Comparison of ENCODE assay signal across 8 cellular contexts in genomic region chr10:3783313-3783689, GRCh38. TPM values are rescaled to one million over a fixed set of nuclear protein-coding genes. Genes with fewer than 3 reads are reported as not detected.
A peak's percentile ranks its signal among the peaks of the same experiment; 100 is the strongest.
DNase-seq lines count a peak whose midpoint lies in the region; ATAC-seq and TF ChIP-seq lines count a peak whose summit lies in the region.

No MANE protein-coding gene starts in this region.

- H3K27me3 Mint-ChIP-seq in osteocyte (ENCODE audit: unreplicated experiment), result no peaks in the 10 kb centered on the region

- H3K4me1 ChIP-seq in Panc1 (ENCODE audit: control insufficient read depth, insufficient read depth, low read length), result peaks cover 18% of the 10 kb centered on the region

- intact Hi-C loops in Panc1 (cut with micrococcal nuclease; ENCODE audit: unreplicated experiment), result loop anchor here (5.0 to 10.0 kb wide), 2 partner anchors 572 to 586 kb away; no protein-coding TSS in a partner anchor

- H3K4me3 Mint-ChIP-seq in osteocyte (ENCODE audit: unreplicated experiment), result peak overlapping the region; percentile 97

- ATAC-seq in GM18519 (IDR thresholded peaks at IDR 0.05; ENCODE audit: low FRiP score, unreplicated experiment), result peak; percentile 28
- peak; percentile 35 for ATAC-seq in HG02943 (IDR thresholded peaks at IDR 0.05; ENCODE audit: low read depth, unreplicated experiment)
- ATAC-seq in Panc1, result no peak

- no peak for DNase-seq in Panc1 (ENCODE audit: low read depth, low spot score)
- DNase-seq in activated naive CD4-positive, alpha-beta T cell (lab: John Stamatoyannopoulos, UW), result peak; percentile 24 to 45 (median 37)
- DNase-seq in germinal center (ENCODE audit: low spot score), result peak; percentile 72
- no peak for DNase-seq in osteocyte (ENCODE audit: extremely low spot score, unreplicated experiment)
- DNase-seq in OCI-M2 (lab: John Stamatoyannopoulos, UW; ENCODE audit: unreplicated experiment), result no peak
- DNase-seq in DMS114 treated with DMSO at 0.1 percent for 48 hours (lab: John Stamatoyannopoulos, UW; ENCODE audit: unreplicated experiment), result no peak

- H3K27me3 ChIP-seq in Panc1 (ENCODE audit: control insufficient read depth, insufficient read depth, low read length), result no peaks in the 10 kb centered on the region

- H3K4me3 ChIP-seq in Panc1 (ENCODE audit: low read depth in 2 of 2, low read length in 2 of 2), result peak overlapping the region; percentile 96 to 98

- POLR2A ChIA-PET in Panc1 (lab: Charles Lee), result interaction anchor here (0.5 to 1.6 kb wide), 7 partner anchors 12 to 403 kb away, joined by 3 to 9 read pairs (median 6); no protein-coding TSS in a partner anchor

- peaks cover 54% of the 10 kb centered on the region for H3K4me1 Mint-ChIP-seq in osteocyte (ENCODE audit: unreplicated experiment)

- no peaks in the 10 kb centered on the region for H3K9me3 Mint-ChIP-seq in osteocyte (ENCODE audit: unreplicated experiment)

- TSS peak; percentile 61 for BruUV-seq in Panc1 (replicated peaks; lab: Mats Ljungman, UMichigan)

- TF ChIP-seq CTCF in Panc1 (IDR thresholded peaks at IDR 0.05) (no peak), osteocyte (IDR thresholded peaks at IDR 0.05) (no peak)

- peaks cover 27% of the 10 kb centered on the region for H3K36me3 ChIP-seq in Panc1 (ENCODE audit: control insufficient read depth, insufficient read depth, low read length)

- H3K27ac ChIP-seq in Panc1 (ENCODE audit: low read length), result peak overlapping the region; percentile 100

- H3K36me3 Mint-ChIP-seq in osteocyte (ENCODE audit: unreplicated experiment), result peaks cover 60% of the 10 kb centered on the region

- CTCF ChIA-PET in Panc1 (lab: Charles Lee), result no interaction called here

- in situ Hi-C loops in Panc1 (cut with HindIII; ENCODE audit: low pct_unique_long_range_greater_than_20kb, low sequenced_read_pairs), result no loop called here

- H3K9me3 ChIP-seq in Panc1 (ENCODE audit: control insufficient read depth, insufficient read depth, low read depth, low read length), result no peaks in the 10 kb centered on the region

- peak overlapping the region; percentile 99 for H3K27ac Mint-ChIP-seq in osteocyte (ENCODE audit: unreplicated experiment)

RNA-seq across cellular contexts. Expression of gene KLF6, which starts 1.7 kb away (rescaled TPM):
- total RNA-seq in Panc1 (2021; ENCODE audit: unreplicated experiment), result 177 TPM
- 108 TPM for polyA plus RNA-seq in Panc1 (2012; ENCODE audit: insufficient read length)
- total RNA-seq in osteocyte, result 263 and 341 TPM in 2 replicates

Comparison
In these comparisons a context has a peak if more than half of its experiments do, and no peak if none do; other contexts are left out.
1. DNase-seq: peak in activated naive CD4-positive, alpha-beta T cell (4 of 4) and germinal center (single experiment); none in Panc1 (single experiment), osteocyte (single experiment), OCI-M2 (single experiment) and DMS114 treated with DMSO at 0.1 percent for 48 hours (single experiment).